Comparison of ENCODE assay signal across 8 cellular contexts in the genomic region with DNA sequence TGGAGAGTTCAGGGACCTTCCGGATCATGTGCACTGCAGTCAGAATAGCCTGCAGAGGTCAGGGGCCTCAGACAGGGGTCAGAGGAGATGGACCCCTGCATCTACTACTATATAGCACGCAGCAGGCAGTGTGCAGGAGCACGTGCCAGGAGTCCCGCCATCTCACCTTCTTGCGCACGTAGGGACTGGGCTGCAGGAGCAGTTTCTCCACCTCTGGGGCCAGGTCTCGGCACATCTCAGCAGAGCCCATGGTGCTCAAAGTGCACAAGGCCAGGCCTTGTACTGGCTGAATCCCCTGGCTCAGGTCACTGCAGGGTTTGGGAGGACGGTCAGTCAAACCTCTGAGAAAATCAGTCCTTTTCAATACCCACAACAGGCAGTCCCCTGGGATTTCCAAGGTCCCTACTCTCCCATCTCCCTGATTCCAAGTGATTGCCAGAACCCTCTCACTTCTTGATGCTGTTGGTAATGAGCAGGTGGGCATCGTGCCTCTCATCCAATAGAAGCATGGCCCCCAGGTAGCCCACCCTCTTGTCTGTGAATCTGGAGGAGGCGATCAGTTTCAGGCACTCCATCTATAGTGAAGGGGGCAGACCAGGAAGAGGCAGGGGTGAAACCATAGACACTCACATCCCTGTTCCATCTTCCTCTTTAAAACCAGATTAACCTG. TPM values are rescaled to one million over a fixed set of nuclear protein-coding genes. Genes with fewer than 3 reads are reported as not detected.
A peak's percentile ranks its signal among the peaks of the same experiment; 100 is the strongest.
DNase-seq lines count a peak whose midpoint lies in the region; ATAC-seq lines count a peak whose summit lies in the region.
"Had no signal": no experiment of that assay in that cellular context is flagged by ENCODE, and none has a peak within 500 bp of the region (broad histone marks: within the 10 kb centered on the region; RNA-seq: fewer than 3 reads in every experiment).

No MANE protein-coding gene starts in this region.

- H3K27me3 ChIP-seq in H7 (ENCODE audit: control insufficient read depth, insufficient read depth, low read length), result no peaks in the 10 kb centered on the region
- no peaks in the 10 kb centered on the region for H3K27me3 ChIP-seq in skeletal muscle satellite cell (ENCODE audit: control insufficient read depth, insufficient read depth, low read length)

- ATAC-seq in T-helper 17 cell (no peak), esophagus mucosa (peak; percentile 1)

- H3K4me3 ChIP-seq in H7 (ENCODE audit: insufficient read depth, low read depth, low read length), result peak overlapping the region; percentile 73; the same call in 1 of the 2 replicates
- peak overlapping the region; percentile 76 for H3K4me3 ChIP-seq in skeletal muscle satellite cell (ENCODE audit: low read length)

- peaks cover 7% of the 10 kb centered on the region for H3K36me3 Mint-ChIP-seq in T-helper 17 cell (ENCODE audit: low read depth)

- DNase-seq in H7 (no peak), T-helper 17 cell (no peak), SW480 (ENCODE audit: low spot score) (no peak), T1000 (lab: John Stamatoyannopoulos, UW) (no peak), SHP77 treated with DMSO at 0.1 percent for 48 hours (lab: John Stamatoyannopoulos, UW) (no peak)
- DNase-seq: NCI-H510A had no signal

- no peak overlapping the region for H3K9ac ChIP-seq in skeletal muscle satellite cell (ENCODE audit: low read depth, low read length)

- H3K27ac Mint-ChIP-seq in T-helper 17 cell, result peak overlapping the region; percentile 96

- no peaks in the 10 kb centered on the region for H3K9me3 ChIP-seq in T-helper 17 cell (ENCODE audit: control insufficient read depth, low read length, poor library complexity, severe bottlenecking)
- no peaks in the 10 kb centered on the region for H3K9me3 ChIP-seq in skeletal muscle satellite cell (replicated peaks; ENCODE audit: low read length)

- H3K4me1 Mint-ChIP-seq in T-helper 17 cell, result peaks cover 29% of the 10 kb centered on the region

- H3K4me2 ChIP-seq in skeletal muscle satellite cell (ENCODE audit: low read length), result peak overlapping the region; percentile 96

- H3K4me1 ChIP-seq in skeletal muscle satellite cell (ENCODE audit: control insufficient read depth, insufficient read depth, low read length), result peaks cover 13% of the 10 kb centered on the region

- no peaks in the 10 kb centered on the region for H3K27me3 Mint-ChIP-seq in T-helper 17 cell

- peak overlapping the region; percentile 95 for H3K4me3 Mint-ChIP-seq in T-helper 17 cell

- H3K36me3 ChIP-seq in H7 (replicated peaks; ENCODE audit: control insufficient read depth, insufficient read depth, low read length) (peaks cover 35% of the 10 kb centered on the region), skeletal muscle satellite cell (ENCODE audit: insufficient read depth, low read length) (no peaks in the 10 kb centered on the region)

RNA-seq across cellular contexts. Expression of a gene that starts 1.3 kb away (rescaled TPM):
- 83.3 and 94.9 TPM in 2 replicates for total RNA-seq in H7 (2014; rRNA removed; shearing (Covaris generic))
- total RNA-seq in T-helper 17 cell (100 to 1,000 TPM; 268 to 313 TPM), esophagus mucosa (81.3 TPM)
- 9.4 and 10.9 TPM in 2 replicates for total RNA-seq in skeletal muscle satellite cell (2012; rRNA removed)

RNA-seq across cellular contexts. Expression of a gene that starts 10.2 kb away (rescaled TPM):
- total RNA-seq in H7 (2014; rRNA removed; shearing (Covaris generic)), result 12.1 and 14.0 TPM in 2 replicates
- total RNA-seq in T-helper 17 cell, result 10 to 100 TPM in 1 of 2 donors, 1 to 10 TPM in 1; 10.0 to 13.6 TPM
- total RNA-seq in esophagus mucosa, result 7.6 TPM
- total RNA-seq in skeletal muscle satellite cell (2012; rRNA removed), result 16.2 and 16.5 TPM in 2 replicates

RNA-seq across cellular contexts. Expression of a gene that starts 12.3 kb away (rescaled TPM):
- total RNA-seq in H7 (2014; rRNA removed; shearing (Covaris generic)), result 1.4 and 2.0 TPM in 2 replicates
- total RNA-seq in T-helper 17 cell, result not detected
- total RNA-seq in esophagus mucosa, result 0.04 TPM
- under 0.01 TPM in 1 of 2 replicates, not detected in the other for total RNA-seq in skeletal muscle satellite cell (2012; rRNA removed)

RNA-seq across cellular contexts. Expression of a gene that starts 14.7 kb away (rescaled TPM):
- 2.2 and 3.4 TPM in 2 replicates for total RNA-seq in H7 (2014; rRNA removed; shearing (Covaris generic))
- under 1 TPM; 0.16 to 0.27 TPM for total RNA-seq in T-helper 17 cell
- 0.44 TPM for total RNA-seq in esophagus mucosa
- 0.22 and 0.51 TPM in 2 replicates for total RNA-seq in skeletal muscle satellite cell (2012; rRNA removed)
